9 cellular contexts compared by ENCODE assay signal in genomic region chr13:60267498-60268202, GRCh38.
DNase-seq lines count a peak whose midpoint lies in the region; ATAC-seq and TF ChIP-seq lines count a peak whose summit lies in the region.
"Had no signal": no experiment of that assay in that cellular context is flagged by ENCODE, and none has a peak within 500 bp of the region (broad histone marks: within the 10 kb centered on the region; RNA-seq: fewer than 3 reads in every experiment).

No MANE protein-coding gene starts in this region.

- no peaks in the 10 kb centered on the region for H4K20me1 ChIP-seq in neural cell (ENCODE audit: insufficient read depth)

- no peaks in the 10 kb centered on the region for H3K9me3 ChIP-seq in effector memory CD4-positive, alpha-beta T cell (ENCODE audit: control insufficient read depth, low read length)
- H3K9me3 ChIP-seq in neural cell (ENCODE audit: low read length) = no peaks in the 10 kb centered on the region

- no peak for TF ChIP-seq EP300 in neural cell (conservative IDR thresholded peaks at IDR 0.05; ENCODE audit: poor library complexity, severe bottlenecking)

- no peak overlapping the region for H3K27ac ChIP-seq in effector memory CD4-positive, alpha-beta T cell (ENCODE audit: insufficient read depth, low read length, poor library complexity, severe bottlenecking)
- H3K27ac ChIP-seq in neural cell (ENCODE audit: low read length) = no peak overlapping the region
- H3K27ac ChIP-seq: SK-N-MC had no signal

- ATAC-seq in GM21723 (IDR thresholded peaks at IDR 0.05; ENCODE audit: unreplicated experiment) (peak; percentile 93), HG03025 (IDR thresholded peaks at IDR 0.05; ENCODE audit: low FRiP score, unreplicated experiment) (no peak)

- TF ChIP-seq CTCF in neural cell (IDR thresholded peaks at IDR 0.05; ENCODE audit: poor library complexity, severe bottlenecking) = no peak

- H3K79me2 ChIP-seq in neural cell (replicated peaks; ENCODE audit: insufficient read depth, low read length) = no peaks in the 10 kb centered on the region

- peak overlapping the region; percentile 49 for H3K4me3 ChIP-seq in effector memory CD4-positive, alpha-beta T cell (ENCODE audit: insufficient read depth, low read depth, low read length, poor library complexity, severe bottlenecking)
- H3K4me3 ChIP-seq in neural cell (ENCODE audit: low read length) = peak overlapping the region; percentile 57
- H3K4me3 ChIP-seq: SK-N-MC had no signal

- H2AFZ ChIP-seq in neural cell (ENCODE audit: low read depth, low read length) = no peak overlapping the region

- H3K9ac ChIP-seq in neural cell (ENCODE audit: low read length) = no peak overlapping the region

- no peaks in the 10 kb centered on the region for H3K27me3 ChIP-seq in effector memory CD4-positive, alpha-beta T cell (replicated peaks; ENCODE audit: control insufficient read depth, insufficient read depth, low read length, poor library complexity, severe bottlenecking)
- no peaks in the 10 kb centered on the region for H3K27me3 ChIP-seq in neural cell (ENCODE audit: insufficient read depth, low read depth, low read length)

- DNase-seq in EH (ENCODE audit: low read depth) (peak; percentile 9), NCI-H2227 treated with DMSO at 0.1 percent for 48 hours (lab: John Stamatoyannopoulos, UW) (peak; percentile 21), cerebellum (ENCODE audit: low spot score) (no peak), kidney glomerular epithelial cell (lab: John Stamatoyannopoulos, UW) (no peak)
- DNase-seq in effector memory CD4-positive, alpha-beta T cell = no peak

- no peak for TF ChIP-seq RAD21 in neural cell (conservative IDR thresholded peaks at IDR 0.05)

- no peaks in the 10 kb centered on the region for H3F3A ChIP-seq in neural cell (ENCODE audit: insufficient read depth, low read length, poor library complexity, severe bottlenecking)

- no peaks in the 10 kb centered on the region for H3K36me3 ChIP-seq in effector memory CD4-positive, alpha-beta T cell (ENCODE audit: control insufficient read depth, insufficient read depth, low read length)
- H3K36me3 ChIP-seq in neural cell (ENCODE audit: insufficient read depth, low read length) = no peaks in the 10 kb centered on the region

- H3K4me2 ChIP-seq in neural cell (ENCODE audit: low read length) = no peak overlapping the region

- H3K9me2 ChIP-seq in neural cell (ENCODE audit: insufficient read depth, low read length) = no peaks in the 10 kb centered on the region

- H3K4me1 ChIP-seq in effector memory CD4-positive, alpha-beta T cell (ENCODE audit: control insufficient read depth, insufficient read depth, low read length, poor library complexity, severe bottlenecking) = no peaks in the 10 kb centered on the region

TF ChIP-seq in neural cell, 6 proteins besides CTCF, POLR2A, EP300 and RAD21:
- TF ChIP-seq POLR2AphosphoS5 (IDR thresholded peaks at IDR 0.05) = no peak
- TF ChIP-seq SMC3 (conservative IDR thresholded peaks at IDR 0.05; ENCODE audit: poor library complexity) = no peak
- no peak for TF ChIP-seq MXI1 (conservative IDR thresholded peaks at IDR 0.05; ENCODE audit: poor library complexity, severe bottlenecking)
- no peak for TF ChIP-seq TAF1 (IDR thresholded peaks at IDR 0.05; ENCODE audit: low read depth)
- TF ChIP-seq, protein P1, sequence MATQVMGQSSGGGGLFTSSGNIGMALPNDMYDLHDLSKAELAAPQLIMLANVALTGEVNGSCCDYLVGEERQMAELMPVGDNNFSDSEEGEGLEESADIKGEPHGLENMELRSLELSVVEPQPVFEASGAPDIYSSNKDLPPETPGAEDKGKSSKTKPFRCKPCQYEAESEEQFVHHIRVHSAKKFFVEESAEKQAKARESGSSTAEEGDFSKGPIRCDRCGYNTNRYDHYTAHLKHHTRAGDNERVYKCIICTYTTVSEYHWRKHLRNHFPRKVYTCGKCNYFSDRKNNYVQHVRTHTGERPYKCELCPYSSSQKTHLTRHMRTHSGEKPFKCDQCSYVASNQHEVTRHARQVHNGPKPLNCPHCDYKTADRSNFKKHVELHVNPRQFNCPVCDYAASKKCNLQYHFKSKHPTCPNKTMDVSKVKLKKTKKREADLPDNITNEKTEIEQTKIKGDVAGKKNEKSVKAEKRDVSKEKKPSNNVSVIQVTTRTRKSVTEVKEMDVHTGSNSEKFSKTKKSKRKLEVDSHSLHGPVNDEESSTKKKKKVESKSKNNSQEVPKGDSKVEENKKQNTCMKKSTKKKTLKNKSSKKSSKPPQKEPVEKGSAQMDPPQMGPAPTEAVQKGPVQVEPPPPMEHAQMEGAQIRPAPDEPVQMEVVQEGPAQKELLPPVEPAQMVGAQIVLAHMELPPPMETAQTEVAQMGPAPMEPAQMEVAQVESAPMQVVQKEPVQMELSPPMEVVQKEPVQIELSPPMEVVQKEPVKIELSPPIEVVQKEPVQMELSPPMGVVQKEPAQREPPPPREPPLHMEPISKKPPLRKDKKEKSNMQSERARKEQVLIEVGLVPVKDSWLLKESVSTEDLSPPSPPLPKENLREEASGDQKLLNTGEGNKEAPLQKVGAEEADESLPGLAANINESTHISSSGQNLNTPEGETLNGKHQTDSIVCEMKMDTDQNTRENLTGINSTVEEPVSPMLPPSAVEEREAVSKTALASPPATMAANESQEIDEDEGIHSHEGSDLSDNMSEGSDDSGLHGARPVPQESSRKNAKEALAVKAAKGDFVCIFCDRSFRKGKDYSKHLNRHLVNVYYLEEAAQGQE (IDR thresholded peaks at IDR 0.05; ENCODE audit: borderline replicate concordance) = no peak
- TF ChIP-seq EZH2 (IDR thresholded peaks at IDR 0.05; ENCODE audit: borderline replicate concordance, insufficient read depth, low read length, poor library complexity, severe bottlenecking) = no peak

Comparison
In these comparisons a context has a peak if more than half of its experiments do, and no peak if none do; other contexts are left out.
1. DNase-seq: peak in EH (single experiment) and NCI-H2227 treated with DMSO at 0.1 percent for 48 hours (single experiment); none in effector memory CD4-positive, alpha-beta T cell (0 of 3), cerebellum (single experiment) and kidney glomerular epithelial cell (single experiment).